8 cellular contexts compared by ENCODE assay signal in genomic region chr1:113072141-113072756, GRCh38. TPM values are rescaled to one million over a fixed set of nuclear protein-coding genes. Genes with fewer than 3 reads are reported as not detected.
DNase-seq lines count a peak whose midpoint lies in the region; ATAC-seq and TF ChIP-seq lines count a peak whose summit lies in the region.

No MANE protein-coding gene starts in this region.

- no peaks in the 10 kb centered on the region for H4K20me1 ChIP-seq in MM.1S (ENCODE audit: insufficient read depth, low read length)

- H3K9me2 ChIP-seq in MM.1S (replicated peaks; ENCODE audit: insufficient read depth, low read length) = no peaks in the 10 kb centered on the region

- H3K9me3 Mint-ChIP-seq in CD8-positive, alpha-beta memory T cell = no peaks in the 10 kb centered on the region
- no peaks in the 10 kb centered on the region for H3K9me3 Mint-ChIP-seq in effector memory CD8-positive, alpha-beta T cell

- in situ Hi-C loops in ACHN (cut with HindIII; ENCODE audit: low pct_ligation_motif_present, low pct_unique_long_range_greater_than_20kb, low sequenced_read_pairs) = no loop called here

- CTCF ChIA-PET in CD8-positive, alpha-beta memory T cell (lab: Charles Lee) = interaction anchor here (0.6 to 2.8 kb wide), 44 partner anchors 8 to 875 kb away, joined by 3 to 33 read pairs (median 5); partner anchors contain the start of genes MAGI3, PHTF1, PPM1J and SLC16A1

- peak overlapping the region; percentile 72 for H3K4me2 ChIP-seq in MM.1S (ENCODE audit: low read depth, low read length)

- H3K79me2 ChIP-seq in MM.1S (ENCODE audit: low read length) = peaks cover 10% of the 10 kb centered on the region

- peak overlapping the region; percentile 86 to 100 (median 96) for H3K27ac Mint-ChIP-seq in CD8-positive, alpha-beta memory T cell
- peak overlapping the region; percentile 97 to 98 for H3K27ac Mint-ChIP-seq in effector memory CD8-positive, alpha-beta T cell

- no peaks in the 10 kb centered on the region for H3K27me3 Mint-ChIP-seq in CD8-positive, alpha-beta memory T cell
- H3K27me3 Mint-ChIP-seq in effector memory CD8-positive, alpha-beta T cell = no peaks in the 10 kb centered on the region

- no peak for TF ChIP-seq CTCF in MM.1S (IDR thresholded peaks at IDR 0.05; ENCODE audit: low read length)

- no peaks in the 10 kb centered on the region for H3K36me3 ChIP-seq in CD8-positive, alpha-beta memory T cell (ENCODE audit: insufficient read depth, low read length)
- no peaks in the 10 kb centered on the region for H3K36me3 ChIP-seq in MM.1S (replicated peaks; ENCODE audit: insufficient read depth, low read length)
- H3K36me3 ChIP-seq in neuron (ENCODE audit: insufficient read depth, low read length) = peaks cover 5% of the 10 kb centered on the region

- H3K4me3 ChIP-seq in CD8-positive, alpha-beta memory T cell (ENCODE audit: low read length) = peak overlapping the region; percentile 79
- H3K4me3 ChIP-seq in MM.1S (ENCODE audit: low read length) = peak overlapping the region; percentile 80
- peak overlapping the region; percentile 85 for H3K4me3 ChIP-seq in neuron (ENCODE audit: low read length)

- peak overlapping the region; percentile 93 for H3K27ac ChIP-seq in CD8-positive, alpha-beta memory T cell (ENCODE audit: low read depth, low read length)
- no peak overlapping the region; the same call in 1 of the 2 replicates for H3K27ac ChIP-seq in MM.1S (ENCODE audit: low read length)

- peak overlapping the region; percentile 96 to 99 (median 99) for H3K4me3 Mint-ChIP-seq in CD8-positive, alpha-beta memory T cell
- H3K4me3 Mint-ChIP-seq in effector memory CD8-positive, alpha-beta T cell = peak overlapping the region; percentile 99 to 100

- H3K27me3 ChIP-seq in CD8-positive, alpha-beta memory T cell (ENCODE audit: insufficient read depth, low read length, poor library complexity, severe bottlenecking) = no peaks in the 10 kb centered on the region
- H3K27me3 ChIP-seq in MM.1S (replicated peaks; ENCODE audit: insufficient read depth, low read length) = no peaks in the 10 kb centered on the region
- H3K27me3 ChIP-seq in neuron (ENCODE audit: insufficient read depth, low read length) = no peaks in the 10 kb centered on the region

- H2AFZ ChIP-seq in MM.1S (ENCODE audit: low read length) = peak overlapping the region; percentile 63; the same call in 1 of the 2 replicates
- H2AFZ ChIP-seq in neuron (ENCODE audit: low read depth, low read length) = peak overlapping the region; percentile 78

- no peaks in the 10 kb centered on the region for H3F3A ChIP-seq in MM.1S (ENCODE audit: insufficient read depth, low read length)

- H3K4me1 ChIP-seq in CD8-positive, alpha-beta memory T cell (ENCODE audit: insufficient read depth, low read length) = peaks cover 27% of the 10 kb centered on the region
- H3K4me1 ChIP-seq in MM.1S (ENCODE audit: low read length) (0 out of 2 replicates have a peak, but pooled peaks cover 4% of the 10 kb centered on the region), neuron (ENCODE audit: insufficient read depth, low read length) (peaks cover 11% of the 10 kb centered on the region)

- POLR2A ChIA-PET in CD8-positive, alpha-beta memory T cell (lab: Charles Lee) = interaction anchor here (1.5 kb wide), 1 partner anchor 357 kb away, joined by 13 read pairs; the partner anchor contains the start of gene PPM1J

- H3K36me3 Mint-ChIP-seq in CD8-positive, alpha-beta memory T cell = peaks cover 0 to 18% (median 0%) of the 10 kb centered on the region in 3 donors
- H3K36me3 Mint-ChIP-seq in effector memory CD8-positive, alpha-beta T cell (ENCODE audit: insufficient read depth) = peaks cover 26% of the 10 kb centered on the region

- DNase-seq in CD8-positive, alpha-beta memory T cell = no peak
- DNase-seq in MM.1S (no peak), ACHN (no peak), DMS53 (lab: John Stamatoyannopoulos, UW) (no peak)
- DNase-seq in effector memory CD8-positive, alpha-beta T cell = no peak
- no peak for DNase-seq in stimulated activated naive CD4-positive, alpha-beta T cell treated with Interleukin-2 at 50 U/mL for 16 hours (lab: John Stamatoyannopoulos, UW)

- no peak overlapping the region for H3K9ac ChIP-seq in MM.1S (ENCODE audit: low read length)

- H3K9me3 ChIP-seq in CD8-positive, alpha-beta memory T cell (ENCODE audit: low read length) = no peaks in the 10 kb centered on the region
- H3K9me3 ChIP-seq in MM.1S (replicated peaks; ENCODE audit: insufficient read depth, low read length) (no peaks in the 10 kb centered on the region), neuron (ENCODE audit: low read length) (no peaks in the 10 kb centered on the region)

- H3K4me1 Mint-ChIP-seq in CD8-positive, alpha-beta memory T cell = peaks cover 31 to 45% (median 36%) of the 10 kb centered on the region in 3 donors
- H3K4me1 Mint-ChIP-seq in effector memory CD8-positive, alpha-beta T cell (ENCODE audit: low read depth in 2 of 2) = peaks cover 22 to 24% of the 10 kb centered on the region in 2 donors

- ATAC-seq in effector memory CD8-positive, alpha-beta T cell (replicated peaks) = no peak
- ATAC-seq in HG03095 (IDR thresholded peaks at IDR 0.05; ENCODE audit: unreplicated experiment) = no peak

RNA-seq across cellular contexts. Expression of gene LRIG2, which starts 0.7 kb away (rescaled TPM):
- 1 to 10 TPM; 8.1 to 8.2 TPM for total RNA-seq in CD8-positive, alpha-beta memory T cell
- 7.7 TPM for polyA plus RNA-seq in CD8-positive, alpha-beta memory T cell
